ENCODE assay signal across 21 cellular contexts in genomic region chr2:109272461-109272860, GRCh38.
"Had no signal": no experiment of that assay in that cellular context is flagged by ENCODE, and none has a peak within 500 bp of the region (broad histone marks: within the 10 kb centered on the region; RNA-seq: fewer than 3 reads in every experiment).

No MANE protein-coding gene starts in this region.

- H3K36me3 Mint-ChIP-seq: activated naive CD8-positive, alpha-beta T cell treated with anti-CD3 and anti-CD28 coated beads, Interleukin-2, amount 10 ng/mL, durations not matched to agents 7 days and 5 days; natural killer cell treated with Interleukin-12 subunit alpha and Interleukin-12 subunit beta and Interleukin-15 and Interleukin-18, amount 100 ng/mL, for 72 hours had no signal

- H2AFZ ChIP-seq: parathyroid adenoma had no signal

- H3K4me1 Mint-ChIP-seq: activated T-helper 17 cell treated with anti-CD3 and anti-CD28 coated beads, Interleukin-2, amount 50 U/mL, for 72 hours had no signal

- H3K4me3 Mint-ChIP-seq: activated CD8-positive, alpha-beta T cell treated with anti-CD3 and anti-CD28 coated beads, Interleukin-2, amount 10 ng/mL, durations not matched to agents 7 days and 5 days; activated naive CD8-positive, alpha-beta T cell treated with anti-CD3 and anti-CD28 coated beads, Interleukin-2, amount 10 ng/mL, durations not matched to agents 7 days and 5 days; activated T-helper 17 cell treated with anti-CD3 and anti-CD28 coated beads, Interleukin-2, amount 50 U/mL, for 72 hours; natural killer cell treated with Interleukin-12 subunit alpha and Interleukin-12 subunit beta and Interleukin-15 and Interleukin-18, amount 100 ng/mL, for 72 hours had no signal

- H3K27me3 ChIP-seq: cardiac muscle cell, heart right ventricle, spleen, upper lobe of left lung had no signal

- H3K27ac ChIP-seq: cardiac muscle cell, epithelial cell of prostate, heart right ventricle, parathyroid adenoma, spleen, thoracic aorta, upper lobe of left lung had no signal

- H3K27ac Mint-ChIP-seq: activated CD8-positive, alpha-beta T cell treated with anti-CD3 and anti-CD28 coated beads, Interleukin-2, amount 10 ng/mL, durations not matched to agents 7 days and 5 days; activated naive CD8-positive, alpha-beta T cell treated with anti-CD3 and anti-CD28 coated beads, Interleukin-2, amount 10 ng/mL, durations not matched to agents 7 days and 5 days; activated T-helper 17 cell treated with anti-CD3 and anti-CD28 coated beads, Interleukin-2, amount 50 U/mL, for 72 hours; natural killer cell treated with Interleukin-12 subunit alpha and Interleukin-12 subunit beta and Interleukin-15 and Interleukin-18, amount 100 ng/mL, for 72 hours had no signal

- H3K4me1 ChIP-seq: parathyroid adenoma had no signal

- H3K9me3 Mint-ChIP-seq: activated naive CD8-positive, alpha-beta T cell treated with anti-CD3 and anti-CD28 coated beads, Interleukin-2, amount 10 ng/mL, durations not matched to agents 7 days and 5 days; activated T-helper 17 cell treated with anti-CD3 and anti-CD28 coated beads, Interleukin-2, amount 50 U/mL, for 72 hours; natural killer cell treated with Interleukin-12 subunit alpha and Interleukin-12 subunit beta and Interleukin-15 and Interleukin-18, amount 100 ng/mL, for 72 hours had no signal

- H3K27me3 Mint-ChIP-seq: natural killer cell treated with Interleukin-12 subunit alpha and Interleukin-12 subunit beta and Interleukin-15 and Interleukin-18, amount 100 ng/mL, for 72 hours had no signal

- H3K9ac ChIP-seq: parathyroid adenoma had no signal

- H3K4me3 ChIP-seq: cardiac muscle cell, heart right ventricle, spleen, thoracic aorta, upper lobe of left lung had no signal

- H3K9me3 ChIP-seq: heart right ventricle, spleen, thoracic aorta, upper lobe of left lung had no signal

- ATAC-seq: activated CD8-positive, alpha-beta T cell treated with anti-CD3 and anti-CD28 coated beads, Interleukin-2, amount 10 ng/mL, durations not matched to agents 7 days and 5 days; activated T-helper 17 cell treated with anti-CD3 and anti-CD28 coated beads, Interleukin-2, amount 50 U/mL, for 72 hours; heart right ventricle; left ventricle myocardium superior had no signal

- H3K36me3 ChIP-seq: cardiac muscle cell, heart right ventricle, spleen, thoracic aorta, upper lobe of left lung had no signal

- DNase-seq: activated CD4-positive, alpha-beta T cell treated with anti-CD3 and anti-CD28 coated beads for 1 hour; activated CD4-positive, alpha-beta T cell treated with anti-CD3 and anti-CD28 coated beads, Interleukin-2, amount 50 U/mL, for 1 hour; activated CD8-positive, alpha-beta T cell treated with anti-CD3 and anti-CD28 coated beads, Interleukin-2, amount 10 ng/mL, durations not matched to agents 7 days and 5 days; activated naive CD4-positive, alpha-beta T cell; activated naive CD8-positive, alpha-beta T cell treated with anti-CD3 and anti-CD28 coated beads, Interleukin-2, amount 10 ng/mL, durations not matched to agents 7 days and 5 days; amniotic stem cell; heart right ventricle; kidney glomerular epithelial cell; left ventricle myocardium superior; mammary epithelial cell; stimulated activated CD4-positive, alpha-beta T cell treated with anti-CD3 and anti-CD28 coated beads, Interleukin-4, amount 100 ng/mL, for 1 hour; stimulated activated naive CD4-positive, alpha-beta T cell treated with Interleukin-2 at 50 U/mL for 16 hours; T-helper 9 cell; upper lobe of left lung had no signal
